ENCODE assay signal across 11 cellular contexts in genomic region chr4:119103263-119103662, GRCh38. TPM values are rescaled to one million over a fixed set of nuclear protein-coding genes. Genes with fewer than 3 reads are reported as not detected.
DNase-seq lines count a peak whose midpoint lies in the region; TF ChIP-seq lines count a peak whose summit lies in the region.
"Had no signal": no experiment of that assay in that cellular context is flagged by ENCODE, and none has a peak within 500 bp of the region (broad histone marks: within the 10 kb centered on the region; RNA-seq: fewer than 3 reads in every experiment).

No MANE protein-coding gene starts in this region.

- no peaks in the 10 kb centered on the region for H4K20me1 ChIP-seq in BLaER1 treated with 17β-estradiol and CSF1 and Interleukin-3, amounts not matched to agents 10 nM and 100 nM
- no peaks in the 10 kb centered on the region for H4K20me1 ChIP-seq in OCI-LY7 (ENCODE audit: insufficient read depth, low read length)

- no peaks in the 10 kb centered on the region for H3K27me3 Mint-ChIP-seq in endodermal cell (ENCODE audit: insufficient read depth)
- peaks cover 2% of the 10 kb centered on the region for H3K27me3 Mint-ChIP-seq in glutamatergic neuron (ENCODE audit: unreplicated experiment)
- H3K27me3 Mint-ChIP-seq: stimulated activated naive CD8-positive, alpha-beta T cell treated with anti-CD3 and anti-CD28 coated beads, Interleukin-15, amount 100 ng/mL, for 72 hours had no signal

- H2AFZ ChIP-seq in OCI-LY7 (ENCODE audit: low read length): no peak overlapping the region

- H3K27me3 ChIP-seq in BLaER1 treated with 17β-estradiol and CSF1 and Interleukin-3, amounts not matched to agents 10 nM and 100 nM: no peaks in the 10 kb centered on the region
- no peaks in the 10 kb centered on the region for H3K27me3 ChIP-seq in endodermal cell (ENCODE audit: control insufficient read depth, insufficient read depth, low read length, poor library complexity, severe bottlenecking)

- intact Hi-C loops in OCI-LY7 (cut with micrococcal nuclease; ENCODE audit: unreplicated experiment): no loop called here

- H3K79me2 ChIP-seq in OCI-LY7 (ENCODE audit: insufficient read depth, low read depth, low read length): no peaks in the 10 kb centered on the region

- peak overlapping the region in 8 of 11 experiments; percentile 9 to 73 (median 54); a peak in 15 of 22 replicates for H3K4me2 ChIP-seq in BLaER1 treated with 17β-estradiol and CSF1 and Interleukin-3, amounts not matched to agents 10 nM and 100 nM
- H3K4me2 ChIP-seq in OCI-LY7 (ENCODE audit: low read length): no peak overlapping the region

- peak overlapping the region; percentile 87 for H3K27ac Mint-ChIP-seq in endodermal cell
- H3K27ac Mint-ChIP-seq in glutamatergic neuron (ENCODE audit: unreplicated experiment): no peak overlapping the region
- H3K27ac Mint-ChIP-seq: stimulated activated naive CD8-positive, alpha-beta T cell treated with anti-CD3 and anti-CD28 coated beads, Interleukin-15, amount 100 ng/mL, for 72 hours had no signal

- H3K27ac ChIP-seq in BLaER1 treated with 17β-estradiol and CSF1 and Interleukin-3, amounts not matched to agents 10 nM and 100 nM: peak overlapping the region in 9 of 11 experiments; percentile 9 to 80 (median 68); a peak in 14 of 22 replicates
- H3K27ac ChIP-seq in endodermal cell (ENCODE audit: low read depth, low read length) (no peak overlapping the region), mesodermal cell (ENCODE audit: low read depth, low read length, severe bottlenecking) (peak overlapping the region; percentile 91), OCI-LY7 (ENCODE audit: low read depth, low read length, poor library complexity, severe bottlenecking) (no peak overlapping the region)

- peaks cover 3% of the 10 kb centered on the region for H3K4me1 Mint-ChIP-seq in endodermal cell
- no peaks in the 10 kb centered on the region for H3K4me1 Mint-ChIP-seq in glutamatergic neuron (ENCODE audit: low read depth, unreplicated experiment)

- H3K4me3 Mint-ChIP-seq in endodermal cell: no peak overlapping the region
- H3K4me3 Mint-ChIP-seq in glutamatergic neuron (ENCODE audit: unreplicated experiment): no peak overlapping the region
- H3K4me3 Mint-ChIP-seq: stimulated activated naive CD8-positive, alpha-beta T cell treated with anti-CD3 and anti-CD28 coated beads, Interleukin-15, amount 100 ng/mL, for 72 hours had no signal

- no peaks in the 10 kb centered on the region for H3K36me3 ChIP-seq in BLaER1 treated with 17β-estradiol and CSF1 and Interleukin-3, amounts not matched to agents 10 nM and 100 nM
- H3K36me3 ChIP-seq in endodermal cell (ENCODE audit: control insufficient read depth, insufficient read depth, low read length) (no peaks in the 10 kb centered on the region), mesodermal cell (ENCODE audit: control insufficient read depth, insufficient read depth, low read length) (no peaks in the 10 kb centered on the region), OCI-LY7 (ENCODE audit: insufficient read depth, low read length) (no peaks in the 10 kb centered on the region)

- 83 to 87% methylated on average over 2 of the region's 2 CpGs for WGBS in endodermal cell (ENCODE audit: insufficient coverage in 1 of 2, insufficient read length in 1 of 2), 2 experiments
- 67 to 100% methylated on average over 1 of the region's 2 CpGs for WGBS in mesodermal cell (ENCODE audit: insufficient coverage in 2 of 2), 2 experiments

- no peaks in the 10 kb centered on the region for H3K9me3 Mint-ChIP-seq in endodermal cell
- no peaks in the 10 kb centered on the region for H3K9me3 Mint-ChIP-seq in glutamatergic neuron (ENCODE audit: unreplicated experiment)
- H3K9me3 Mint-ChIP-seq: stimulated activated naive CD8-positive, alpha-beta T cell treated with anti-CD3 and anti-CD28 coated beads, Interleukin-15, amount 100 ng/mL, for 72 hours had no signal

- peaks cover 0 to 80% (median 35%) of the 10 kb centered on the region in 10 experiments; a peak in 14 of 20 replicates for H3K4me1 ChIP-seq in BLaER1 treated with 17β-estradiol and CSF1 and Interleukin-3, amounts not matched to agents 10 nM and 100 nM
- H3K4me1 ChIP-seq in endodermal cell (ENCODE audit: control insufficient read depth, insufficient read depth, low read length) (no peaks in the 10 kb centered on the region), mesodermal cell (ENCODE audit: control insufficient read depth, insufficient read depth, low read length, poor library complexity, severe bottlenecking) (peaks cover 39% of the 10 kb centered on the region), OCI-LY7 (ENCODE audit: insufficient read depth, low read length, poor library complexity, severe bottlenecking) (no peaks in the 10 kb centered on the region)

- TF ChIP-seq CTCF in endodermal cell (conservative IDR thresholded peaks at IDR 0.05) (no peak), OCI-LY7 (conservative IDR thresholded peaks at IDR 0.05; ENCODE audit: low read length) (no peak), glutamatergic neuron (IDR thresholded peaks at IDR 0.05; ENCODE audit: partially characterized antibody, unreplicated experiment) (no peak)

- CTCF ChIA-PET in OCI-LY7 (lab: Charles Lee; ENCODE audit: unreplicated experiment): no interaction called here

- H3K9ac ChIP-seq in BLaER1 treated with 17β-estradiol and CSF1 and Interleukin-3, amounts not matched to agents 10 nM and 100 nM: peak overlapping the region in 5 of 11 experiments; percentile 17 to 59 (median 31); a peak in 5 of 22 replicates
- no peak overlapping the region for H3K9ac ChIP-seq in endodermal cell (ENCODE audit: extremely low read depth, low read length, poor library complexity, severe bottlenecking)

- H3K4me3 ChIP-seq in BLaER1 treated with 17β-estradiol and CSF1 and Interleukin-3, amounts not matched to agents 10 nM and 100 nM: no peak overlapping the region
- no peak overlapping the region for H3K4me3 ChIP-seq in endodermal cell (ENCODE audit: low read length)
- no peak overlapping the region for H3K4me3 ChIP-seq in mesodermal cell (ENCODE audit: extremely low read depth, insufficient read depth, low read length, poor library complexity, severe bottlenecking)
- H3K4me3 ChIP-seq in OCI-LY7 (ENCODE audit: low read depth, low read length, poor library complexity, severe bottlenecking): no peak overlapping the region

- no peaks in the 10 kb centered on the region for H3K36me3 Mint-ChIP-seq in endodermal cell (ENCODE audit: low read depth)
- H3K36me3 Mint-ChIP-seq in glutamatergic neuron (ENCODE audit: unreplicated experiment): no peaks in the 10 kb centered on the region

- POLR2A ChIA-PET in OCI-LY7 (lab: Charles Lee): interaction anchor here (0.5 to 0.8 kb wide), 5 partner anchors 19 to 150 kb away, joined by 3 to 6 read pairs (median 3); no protein-coding TSS in a partner anchor

- DNase-seq in NOMO-1 (lab: John Stamatoyannopoulos, UW; ENCODE audit: unreplicated experiment in 2 of 2): peak; percentile 82 to 88
- DNase-seq in endodermal cell: no peak
- DNase-seq in OCI-LY7 (ENCODE audit: low spot score): no peak
- no peak for DNase-seq in glutamatergic neuron
- no peak for DNase-seq in amygdala (lab: John Stamatoyannopoulos, UW)
- DNase-seq in NCI-H1930 (lab: John Stamatoyannopoulos, UW): no peak
- DNase-seq: erythroblast; NCI-H82; stimulated activated naive CD8-positive, alpha-beta T cell treated with anti-CD3 and anti-CD28 coated beads, Interleukin-15, amount 100 ng/mL, for 72 hours had no signal

- H3K9me2 ChIP-seq in OCI-LY7 (ENCODE audit: insufficient read depth, low read length): no peaks in the 10 kb centered on the region

- BruUV-seq in OCI-LY7 (replicated peaks; lab: Mats Ljungman, UMichigan): no TSS peak

- H3K9me3 ChIP-seq in BLaER1 treated with 17β-estradiol and CSF1 and Interleukin-3, amounts not matched to agents 10 nM and 100 nM (replicated peaks in 1 of 11): peaks cover 0 to 7% (median 0%) of the 10 kb centered on the region in 11 experiments; a peak in 4 of 22 replicates
- H3K9me3 ChIP-seq in endodermal cell (ENCODE audit: control insufficient read depth, low read length) (no peaks in the 10 kb centered on the region), mesodermal cell (ENCODE audit: control insufficient read depth, low read length) (no peaks in the 10 kb centered on the region), OCI-LY7 (ENCODE audit: low read length) (no peaks in the 10 kb centered on the region)

RNA-seq across cellular contexts. Expression of gene MYOZ2, which starts 32.4 kb away (rescaled TPM):
- total RNA-seq in endodermal cell: not detected
- polyA plus RNA-seq in endodermal cell (2013, experiment 1 of 2): not detected
- not detected for polyA plus RNA-seq in endodermal cell (2013, experiment 2 of 2)
- 7.9 TPM for polyA plus RNA-seq in mesodermal cell (2013, experiment 1 of 2)
- polyA plus RNA-seq in mesodermal cell (2013, experiment 2 of 2): 6.9 TPM
- not detected in 2 replicates for total RNA-seq in OCI-LY7 (2014; rRNA removed; shearing (Covaris generic))
- total RNA-seq in OCI-LY7 (2022): not detected in 2 replicates
- not detected for total RNA-seq in glutamatergic neuron (ENCODE audit: unreplicated experiment)

Comparison
In these comparisons a context has a peak if more than half of its experiments do, and no peak if none do; other contexts are left out.
1. H3K27ac ChIP-seq: peak in BLaER1 treated with 17β-estradiol and CSF1 and Interleukin-3, amounts not matched to agents 10 nM and 100 nM (9 of 11) and mesodermal cell (single experiment); none in endodermal cell (single experiment) and OCI-LY7 (single experiment).
2. DNase-seq: peak in NOMO-1 (2 of 2); none in endodermal cell (single experiment), OCI-LY7 (single experiment), glutamatergic neuron (single experiment), amygdala (0 of 56) and NCI-H1930 (0 of 2).